Comparison of ENCODE assay signal across 1 cellular context in the genomic region with DNA sequence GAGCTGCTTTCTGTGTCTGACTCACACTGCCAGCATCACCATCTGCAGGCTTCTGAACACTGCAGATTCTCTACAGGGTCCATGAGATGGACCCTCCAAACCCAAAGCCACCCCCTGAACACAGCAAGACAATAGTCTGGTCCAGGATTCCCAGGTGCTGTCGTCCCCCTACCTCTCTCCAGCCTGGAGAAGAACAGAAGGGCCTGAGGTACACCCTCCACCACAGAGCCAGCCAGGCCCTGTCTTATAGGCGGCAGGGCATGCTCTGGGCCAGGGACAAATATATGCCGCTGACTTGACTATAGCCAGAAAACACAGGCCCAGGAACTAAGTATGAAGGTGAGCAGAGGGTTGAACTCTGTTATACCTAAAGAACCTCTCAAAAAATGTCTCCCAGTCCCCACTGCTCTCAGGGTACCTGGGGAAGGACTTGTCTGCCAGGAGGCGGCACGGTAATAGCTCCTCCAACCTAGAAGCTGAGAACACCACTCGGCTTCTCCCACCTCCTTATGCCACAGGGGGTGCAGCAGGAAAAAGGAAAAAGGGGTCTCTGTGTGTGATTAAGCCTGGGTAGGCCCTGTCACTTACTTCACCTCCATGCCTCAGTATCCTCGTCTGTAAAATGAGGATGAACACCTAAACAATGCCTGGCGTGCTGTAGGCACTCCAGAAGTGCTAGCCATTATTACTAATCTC.
TF ChIP-seq lines count a peak whose summit lies in the region.

No MANE protein-coding gene starts in this region.

TF ChIP-seq in GM12878, 131 proteins besides CTCF, POLR2A, EP300 and RAD21:
- TF ChIP-seq DPF2 (IDR thresholded peaks at IDR 0.05) (no peak), ZNF217 (IDR thresholded peaks at IDR 0.05) (no peak), CBX5 (IDR thresholded peaks at IDR 0.05; ENCODE audit: low read depth) (no peak), ZSCAN29 (IDR thresholded peaks at IDR 0.05) (no peak)
- TF ChIP-seq, protein P1, sequence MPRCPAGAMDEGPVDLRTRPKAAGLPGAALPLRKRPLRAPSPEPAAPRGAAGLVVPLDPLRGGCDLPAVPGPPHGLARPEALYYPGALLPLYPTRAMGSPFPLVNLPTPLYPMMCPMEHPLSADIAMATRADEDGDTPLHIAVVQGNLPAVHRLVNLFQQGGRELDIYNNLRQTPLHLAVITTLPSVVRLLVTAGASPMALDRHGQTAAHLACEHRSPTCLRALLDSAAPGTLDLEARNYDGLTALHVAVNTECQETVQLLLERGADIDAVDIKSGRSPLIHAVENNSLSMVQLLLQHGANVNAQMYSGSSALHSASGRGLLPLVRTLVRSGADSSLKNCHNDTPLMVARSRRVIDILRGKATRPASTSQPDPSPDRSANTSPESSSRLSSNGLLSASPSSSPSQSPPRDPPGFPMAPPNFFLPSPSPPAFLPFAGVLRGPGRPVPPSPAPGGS (IDR thresholded peaks at IDR 0.05; ENCODE audit: borderline replicate concordance, insufficient read depth, low read depth, low read length, poor library complexity, severe bottlenecking): no peak
